1 cellular context compared by ENCODE assay signal in the genomic region with DNA sequence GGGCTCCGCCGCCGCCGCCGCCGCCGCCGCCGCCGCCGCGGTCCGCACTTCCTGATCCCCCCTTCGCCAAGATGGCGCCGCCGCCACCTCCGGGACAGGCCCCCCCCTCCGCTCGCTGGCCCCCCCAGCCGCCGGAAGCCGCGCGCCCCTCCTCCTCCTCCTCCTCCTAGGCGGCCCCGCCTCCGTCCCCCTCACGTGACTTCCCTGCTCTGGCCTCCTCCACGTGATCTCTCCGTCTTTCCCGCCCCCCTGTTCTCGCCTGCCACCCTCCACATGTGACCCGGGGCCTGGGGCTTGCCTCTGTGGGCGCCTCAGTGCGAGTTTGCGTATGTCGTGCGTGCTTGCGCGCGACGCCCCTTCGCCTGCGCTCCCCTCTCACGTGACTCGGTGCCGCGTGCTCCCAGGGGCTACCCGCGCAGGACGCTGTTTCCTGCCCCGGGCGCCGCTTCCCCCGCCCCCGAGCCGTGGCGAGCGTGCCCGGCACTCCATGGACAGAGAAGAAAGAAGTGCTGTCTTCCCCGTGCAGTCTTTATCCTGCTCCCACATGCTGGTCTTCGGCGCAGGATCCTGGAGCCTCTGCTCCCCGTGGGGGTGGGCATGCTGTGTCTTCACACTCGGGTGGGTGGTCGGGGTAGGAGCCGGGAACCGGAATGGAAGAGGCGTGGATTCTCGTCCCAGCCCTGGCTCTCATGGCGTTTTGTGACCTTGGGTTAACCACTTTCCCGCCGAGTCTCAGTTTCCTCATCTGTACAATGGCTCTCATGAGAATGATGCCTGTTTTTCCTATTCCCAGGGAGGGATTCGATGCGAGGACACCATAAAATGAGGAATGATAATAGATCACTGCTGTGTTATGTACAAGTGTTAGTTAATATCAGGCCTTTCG.
TF ChIP-seq lines count a peak whose summit lies in the region.

A gene (minus strand): TSS at position 53 of the 886 bp plus-strand sequence. CDS start 109 bp downstream, outside the sequence.

TF ChIP-seq in HEK293, 187 proteins besides CTCF, POLR2A, EP300 and RAD21 (continued from another document and continues in another):
- TF ChIP-seq, protein P1, sequence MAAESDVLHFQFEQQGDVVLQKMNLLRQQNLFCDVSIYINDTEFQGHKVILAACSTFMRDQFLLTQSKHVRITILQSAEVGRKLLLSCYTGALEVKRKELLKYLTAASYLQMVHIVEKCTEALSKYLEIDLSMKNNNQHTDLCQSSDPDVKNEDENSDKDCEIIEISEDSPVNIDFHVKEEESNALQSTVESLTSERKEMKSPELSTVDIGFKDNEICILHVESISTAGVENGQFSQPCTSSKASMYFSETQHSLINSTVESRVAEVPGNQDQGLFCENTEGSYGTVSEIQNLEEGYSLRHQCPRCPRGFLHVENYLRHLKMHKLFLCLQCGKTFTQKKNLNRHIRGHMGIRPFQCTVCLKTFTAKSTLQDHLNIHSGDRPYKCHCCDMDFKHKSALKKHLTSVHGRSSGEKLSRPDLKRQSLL (tag by site-specific recombination; IDR thresholded peaks at IDR 0.05), result peak; percentile 69
- peak; percentile 93 for TF ChIP-seq ZNF76 (tag by site-specific recombination; IDR thresholded peaks at IDR 0.05; ENCODE audit: borderline replicate concordance, low read depth)
- no peak for TF ChIP-seq ZNF223 (tag by site-specific recombination; IDR thresholded peaks at IDR 0.05)
- TF ChIP-seq MEIS1 (CRISPR knock-in tag; IDR thresholded peaks at IDR 0.05; ENCODE audit: borderline replicate concordance), result no peak
- peak; percentile 62 for TF ChIP-seq ZNF341 (tag by site-specific recombination; IDR thresholded peaks at IDR 0.05; ENCODE audit: low read depth)
- TF ChIP-seq ZNF292 (tag by site-specific recombination; IDR thresholded peaks at IDR 0.05; ENCODE audit: borderline replicate concordance, low read depth), result no peak
- no peak; the same call in 1 of the 2 replicates for TF ChIP-seq ZNF558 (tag by site-specific recombination; IDR thresholded peaks at IDR 0.05)
- TF ChIP-seq, protein P2, sequence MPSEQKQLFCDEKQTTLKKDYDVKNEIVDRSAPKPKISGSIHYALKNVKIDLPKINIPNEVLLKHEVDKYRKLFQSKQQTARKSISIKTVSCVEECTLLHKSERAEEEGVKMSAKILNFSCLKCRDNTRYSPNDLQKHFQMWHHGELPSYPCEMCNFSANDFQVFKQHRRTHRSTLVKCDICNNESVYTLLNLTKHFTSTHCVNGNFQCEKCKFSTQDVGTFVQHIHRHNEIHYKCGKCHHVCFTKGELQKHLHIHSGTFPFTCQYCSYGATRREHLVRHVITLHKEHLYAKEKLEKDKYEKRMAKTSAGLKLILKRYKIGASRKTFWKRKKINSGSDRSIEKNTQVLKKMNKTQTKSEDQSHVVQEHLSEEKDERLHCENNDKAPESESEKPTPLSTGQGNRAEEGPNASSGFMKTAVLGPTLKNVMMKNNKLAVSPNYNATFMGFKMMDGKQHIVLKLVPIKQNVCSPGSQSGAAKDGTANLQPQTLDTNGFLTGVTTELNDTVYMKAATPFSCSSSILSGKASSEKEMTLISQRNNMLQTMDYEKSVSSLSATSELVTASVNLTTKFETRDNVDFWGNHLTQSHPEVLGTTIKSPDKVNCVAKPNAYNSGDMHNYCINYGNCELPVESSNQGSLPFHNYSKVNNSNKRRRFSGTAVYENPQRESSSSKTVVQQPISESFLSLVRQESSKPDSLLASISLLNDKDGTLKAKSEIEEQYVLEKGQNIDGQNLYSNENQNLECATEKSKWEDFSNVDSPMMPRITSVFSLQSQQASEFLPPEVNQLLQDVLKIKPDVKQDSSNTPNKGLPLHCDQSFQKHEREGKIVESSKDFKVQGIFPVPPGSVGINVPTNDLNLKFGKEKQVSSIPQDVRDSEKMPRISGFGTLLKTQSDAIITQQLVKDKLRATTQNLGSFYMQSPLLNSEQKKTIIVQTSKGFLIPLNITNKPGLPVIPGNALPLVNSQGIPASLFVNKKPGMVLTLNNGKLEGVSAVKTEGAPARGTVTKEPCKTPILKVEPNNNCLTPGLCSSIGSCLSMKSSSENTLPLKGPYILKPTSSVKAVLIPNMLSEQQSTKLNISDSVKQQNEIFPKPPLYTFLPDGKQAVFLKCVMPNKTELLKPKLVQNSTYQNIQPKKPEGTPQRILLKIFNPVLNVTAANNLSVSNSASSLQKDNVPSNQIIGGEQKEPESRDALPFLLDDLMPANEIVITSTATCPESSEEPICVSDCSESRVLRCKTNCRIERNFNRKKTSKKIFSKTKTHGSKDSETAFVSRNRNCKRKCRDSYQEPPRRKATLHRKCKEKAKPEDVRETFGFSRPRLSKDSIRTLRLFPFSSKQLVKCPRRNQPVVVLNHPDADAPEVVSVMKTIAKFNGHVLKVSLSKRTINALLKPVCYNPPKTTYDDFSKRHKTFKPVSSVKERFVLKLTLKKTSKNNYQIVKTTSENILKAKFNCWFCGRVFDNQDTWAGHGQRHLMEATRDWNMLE (tag by site-specific recombination; conservative IDR thresholded peaks at IDR 0.05; ENCODE audit: low read depth), result peak; percentile 68
- peak; percentile 96 for TF ChIP-seq EGR2 (tag by site-specific recombination; IDR thresholded peaks at IDR 0.05; ENCODE audit: low read depth)
- TF ChIP-seq MYNN (tag by site-specific recombination; IDR thresholded peaks at IDR 0.05; ENCODE audit: borderline replicate concordance), result no peak
- peak; percentile 71; the same call in 1 of the 2 replicates for TF ChIP-seq ZNF10 (tag by site-specific recombination; IDR thresholded peaks at IDR 0.05)
- no peak for TF ChIP-seq ZNF274 (IDR thresholded peaks at IDR 0.05; ENCODE audit: low read length)
- TF ChIP-seq ZNF274 (tag by site-specific recombination; IDR thresholded peaks at IDR 0.05; ENCODE audit: borderline replicate concordance), result no peak
- TF ChIP-seq, protein P3, sequence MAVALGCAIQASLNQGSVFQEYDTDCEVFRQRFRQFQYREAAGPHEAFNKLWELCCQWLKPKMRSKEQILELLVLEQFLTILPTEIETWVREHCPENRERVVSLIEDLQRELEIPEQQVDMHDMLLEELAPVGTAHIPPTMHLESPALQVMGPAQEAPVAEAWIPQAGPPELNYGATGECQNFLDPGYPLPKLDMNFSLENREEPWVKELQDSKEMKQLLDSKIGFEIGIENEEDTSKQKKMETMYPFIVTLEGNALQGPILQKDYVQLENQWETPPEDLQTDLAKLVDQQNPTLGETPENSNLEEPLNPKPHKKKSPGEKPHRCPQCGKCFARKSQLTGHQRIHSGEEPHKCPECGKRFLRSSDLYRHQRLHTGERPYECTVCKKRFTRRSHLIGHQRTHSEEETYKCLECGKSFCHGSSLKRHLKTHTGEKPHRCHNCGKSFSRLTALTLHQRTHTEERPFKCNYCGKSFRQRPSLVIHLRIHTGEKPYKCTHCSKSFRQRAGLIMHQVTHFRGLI (tag by site-specific recombination; IDR thresholded peaks at IDR 0.05), result 0 out of 2 replicates have a peak, but pooled peaks have one; percentile 49
- peak; percentile 96 for TF ChIP-seq ZBTB7A (tag by site-specific recombination; IDR thresholded peaks at IDR 0.05; ENCODE audit: low read depth)
- peak; percentile 100 for TF ChIP-seq KLF16 (tag by site-specific recombination; IDR thresholded peaks at IDR 0.05)
- no peak for TF ChIP-seq HOXC10 (CRISPR knock-in tag; IDR thresholded peaks at IDR 0.05)
- TF ChIP-seq, protein P4, sequence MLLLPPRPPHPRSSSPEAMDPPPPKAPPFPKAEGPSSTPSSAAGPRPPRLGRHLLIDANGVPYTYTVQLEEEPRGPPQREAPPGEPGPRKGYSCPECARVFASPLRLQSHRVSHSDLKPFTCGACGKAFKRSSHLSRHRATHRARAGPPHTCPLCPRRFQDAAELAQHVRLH (tag by site-specific recombination; IDR thresholded peaks at IDR 0.05), result peak; percentile 90
- peak; percentile 92 for TF ChIP-seq KLF1 (tag by site-specific recombination; IDR thresholded peaks at IDR 0.05)
- TF ChIP-seq SP7 (tag by site-specific recombination; IDR thresholded peaks at IDR 0.05), result peak; percentile 94
- TF ChIP-seq, protein P5, sequence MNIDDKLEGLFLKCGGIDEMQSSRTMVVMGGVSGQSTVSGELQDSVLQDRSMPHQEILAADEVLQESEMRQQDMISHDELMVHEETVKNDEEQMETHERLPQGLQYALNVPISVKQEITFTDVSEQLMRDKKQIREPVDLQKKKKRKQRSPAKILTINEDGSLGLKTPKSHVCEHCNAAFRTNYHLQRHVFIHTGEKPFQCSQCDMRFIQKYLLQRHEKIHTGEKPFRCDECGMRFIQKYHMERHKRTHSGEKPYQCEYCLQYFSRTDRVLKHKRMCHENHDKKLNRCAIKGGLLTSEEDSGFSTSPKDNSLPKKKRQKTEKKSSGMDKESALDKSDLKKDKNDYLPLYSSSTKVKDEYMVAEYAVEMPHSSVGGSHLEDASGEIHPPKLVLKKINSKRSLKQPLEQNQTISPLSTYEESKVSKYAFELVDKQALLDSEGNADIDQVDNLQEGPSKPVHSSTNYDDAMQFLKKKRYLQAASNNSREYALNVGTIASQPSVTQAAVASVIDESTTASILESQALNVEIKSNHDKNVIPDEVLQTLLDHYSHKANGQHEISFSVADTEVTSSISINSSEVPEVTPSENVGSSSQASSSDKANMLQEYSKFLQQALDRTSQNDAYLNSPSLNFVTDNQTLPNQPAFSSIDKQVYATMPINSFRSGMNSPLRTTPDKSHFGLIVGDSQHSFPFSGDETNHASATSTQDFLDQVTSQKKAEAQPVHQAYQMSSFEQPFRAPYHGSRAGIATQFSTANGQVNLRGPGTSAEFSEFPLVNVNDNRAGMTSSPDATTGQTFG (tag by site-specific recombination; IDR thresholded peaks at IDR 0.05; ENCODE audit: borderline replicate concordance), result no peak
- TF ChIP-seq ZBTB1 (tag by site-specific recombination; IDR thresholded peaks at IDR 0.05), result no peak
- TF ChIP-seq ZNF112 (tag by site-specific recombination; IDR thresholded peaks at IDR 0.05), result no peak
- TF ChIP-seq ZNF747 (tag by site-specific recombination; IDR thresholded peaks at IDR 0.05), result no peak
- peak; percentile 76 for TF ChIP-seq ZNF785 (tag by site-specific recombination; IDR thresholded peaks at IDR 0.05)
- TF ChIP-seq ZNF776 (tag by site-specific recombination; IDR thresholded peaks at IDR 0.05; ENCODE audit: borderline replicate concordance), result no peak
- no peak for TF ChIP-seq ZNF670 (tag by site-specific recombination; IDR thresholded peaks at IDR 0.05; ENCODE audit: low read depth)
- no peak for TF ChIP-seq ZNF138 (tag by site-specific recombination; IDR thresholded peaks at IDR 0.05; ENCODE audit: borderline replicate concordance)
- TF ChIP-seq, protein P6, sequence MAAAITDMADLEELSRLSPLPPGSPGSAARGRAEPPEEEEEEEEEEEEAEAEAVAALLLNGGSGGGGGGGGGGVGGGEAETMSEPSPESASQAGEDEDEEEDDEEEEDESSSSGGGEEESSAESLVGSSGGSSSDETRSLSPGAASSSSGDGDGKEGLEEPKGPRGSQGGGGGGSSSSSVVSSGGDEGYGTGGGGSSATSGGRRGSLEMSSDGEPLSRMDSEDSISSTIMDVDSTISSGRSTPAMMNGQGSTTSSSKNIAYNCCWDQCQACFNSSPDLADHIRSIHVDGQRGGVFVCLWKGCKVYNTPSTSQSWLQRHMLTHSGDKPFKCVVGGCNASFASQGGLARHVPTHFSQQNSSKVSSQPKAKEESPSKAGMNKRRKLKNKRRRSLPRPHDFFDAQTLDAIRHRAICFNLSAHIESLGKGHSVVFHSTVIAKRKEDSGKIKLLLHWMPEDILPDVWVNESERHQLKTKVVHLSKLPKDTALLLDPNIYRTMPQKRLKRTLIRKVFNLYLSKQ (tag by site-specific recombination; IDR thresholded peaks at IDR 0.05; ENCODE audit: borderline replicate concordance), result no peak
- peak; percentile 94 for TF ChIP-seq ZBTB20 (tag by site-specific recombination; IDR thresholded peaks at IDR 0.05)
- TF ChIP-seq SALL2 (tag by site-specific recombination; IDR thresholded peaks at IDR 0.05; ENCODE audit: borderline replicate concordance), result no peak; the same call in 1 of the 2 replicates
- TF ChIP-seq, protein P7, sequence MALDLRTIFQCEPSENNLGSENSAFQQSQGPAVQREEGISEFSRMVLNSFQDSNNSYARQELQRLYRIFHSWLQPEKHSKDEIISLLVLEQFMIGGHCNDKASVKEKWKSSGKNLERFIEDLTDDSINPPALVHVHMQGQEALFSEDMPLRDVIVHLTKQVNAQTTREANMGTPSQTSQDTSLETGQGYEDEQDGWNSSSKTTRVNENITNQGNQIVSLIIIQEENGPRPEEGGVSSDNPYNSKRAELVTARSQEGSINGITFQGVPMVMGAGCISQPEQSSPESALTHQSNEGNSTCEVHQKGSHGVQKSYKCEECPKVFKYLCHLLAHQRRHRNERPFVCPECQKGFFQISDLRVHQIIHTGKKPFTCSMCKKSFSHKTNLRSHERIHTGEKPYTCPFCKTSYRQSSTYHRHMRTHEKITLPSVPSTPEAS (tag by site-specific recombination; IDR thresholded peaks at IDR 0.05), result no peak; the same call in 1 of the 2 replicates
- TF ChIP-seq, protein P8, sequence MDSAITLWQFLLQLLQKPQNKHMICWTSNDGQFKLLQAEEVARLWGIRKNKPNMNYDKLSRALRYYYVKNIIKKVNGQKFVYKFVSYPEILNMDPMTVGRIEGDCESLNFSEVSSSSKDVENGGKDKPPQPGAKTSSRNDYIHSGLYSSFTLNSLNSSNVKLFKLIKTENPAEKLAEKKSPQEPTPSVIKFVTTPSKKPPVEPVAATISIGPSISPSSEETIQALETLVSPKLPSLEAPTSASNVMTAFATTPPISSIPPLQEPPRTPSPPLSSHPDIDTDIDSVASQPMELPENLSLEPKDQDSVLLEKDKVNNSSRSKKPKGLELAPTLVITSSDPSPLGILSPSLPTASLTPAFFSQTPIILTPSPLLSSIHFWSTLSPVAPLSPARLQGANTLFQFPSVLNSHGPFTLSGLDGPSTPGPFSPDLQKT (IDR thresholded peaks at IDR 0.05; ENCODE audit: borderline replicate concordance, low read depth, low read length), result no peak; the same call in 1 of the 2 replicates
- TF ChIP-seq ZNF350 (tag by site-specific recombination; IDR thresholded peaks at IDR 0.05), result no peak
- no peak for TF ChIP-seq ZNF175 (tag by site-specific recombination; IDR thresholded peaks at IDR 0.05)
- no peak for TF ChIP-seq BCL11A (tag by site-specific recombination; IDR thresholded peaks at IDR 0.05; ENCODE audit: low read depth)
- no peak for TF ChIP-seq ZNF473 (tag by site-specific recombination; IDR thresholded peaks at IDR 0.05)
- peak; percentile 75; the same call in 1 of the 2 replicates for TF ChIP-seq ZNF394 (tag by site-specific recombination; IDR thresholded peaks at IDR 0.05; ENCODE audit: borderline replicate concordance)
- TF ChIP-seq, protein P9, sequence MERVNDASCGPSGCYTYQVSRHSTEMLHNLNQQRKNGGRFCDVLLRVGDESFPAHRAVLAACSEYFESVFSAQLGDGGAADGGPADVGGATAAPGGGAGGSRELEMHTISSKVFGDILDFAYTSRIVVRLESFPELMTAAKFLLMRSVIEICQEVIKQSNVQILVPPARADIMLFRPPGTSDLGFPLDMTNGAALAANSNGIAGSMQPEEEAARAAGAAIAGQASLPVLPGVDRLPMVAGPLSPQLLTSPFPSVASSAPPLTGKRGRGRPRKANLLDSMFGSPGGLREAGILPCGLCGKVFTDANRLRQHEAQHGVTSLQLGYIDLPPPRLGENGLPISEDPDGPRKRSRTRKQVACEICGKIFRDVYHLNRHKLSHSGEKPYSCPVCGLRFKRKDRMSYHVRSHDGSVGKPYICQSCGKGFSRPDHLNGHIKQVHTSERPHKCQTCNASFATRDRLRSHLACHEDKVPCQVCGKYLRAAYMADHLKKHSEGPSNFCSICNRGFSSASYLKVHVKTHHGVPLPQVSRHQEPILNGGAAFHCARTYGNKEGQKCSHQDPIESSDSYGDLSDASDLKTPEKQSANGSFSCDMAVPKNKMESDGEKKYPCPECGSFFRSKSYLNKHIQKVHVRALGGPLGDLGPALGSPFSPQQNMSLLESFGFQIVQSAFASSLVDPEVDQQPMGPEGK (tag by site-specific recombination; IDR thresholded peaks at IDR 0.05), result peak; percentile 100
- no peak; the same call in 1 of the 2 replicates for TF ChIP-seq ZNF2 (tag by site-specific recombination; IDR thresholded peaks at IDR 0.05)
